ENCODE assay signal across 8 cellular contexts in the genomic region with DNA sequence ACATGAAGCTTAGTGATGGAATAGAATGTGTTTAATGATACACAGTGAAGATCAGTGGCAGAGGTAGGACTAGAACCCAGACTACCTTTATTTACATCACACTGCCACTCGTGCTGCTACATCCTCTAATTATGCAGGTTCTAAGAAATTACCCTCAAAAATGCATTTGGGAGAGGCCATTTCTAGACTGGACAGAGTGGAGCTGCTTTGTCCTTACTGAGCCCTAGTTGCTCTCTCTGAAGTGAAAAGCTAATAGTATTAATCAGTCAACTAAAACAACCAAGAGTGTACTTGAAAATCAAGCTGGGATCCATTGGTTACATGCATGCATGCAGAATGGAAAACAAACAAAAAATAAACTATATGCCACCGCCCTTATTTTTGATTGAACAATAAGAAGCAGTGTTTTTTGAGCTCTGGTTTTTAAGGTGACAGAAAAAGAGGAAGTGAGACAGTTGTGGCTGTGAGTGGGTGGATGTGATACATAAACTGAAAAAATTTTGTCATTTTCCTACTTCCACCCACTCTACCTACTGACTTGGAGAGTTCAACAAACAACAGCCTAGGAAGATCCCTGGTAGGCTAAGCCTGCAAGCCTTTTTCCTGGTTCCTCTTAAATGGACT. TPM values are rescaled to one million over a fixed set of nuclear protein-coding genes. Genes with fewer than 3 reads are reported as not detected.
DNase-seq lines count a peak whose midpoint lies in the region; ATAC-seq and TF ChIP-seq lines count a peak whose summit lies in the region.

No MANE protein-coding gene starts in this region.

- H3K27me3 Mint-ChIP-seq in CD4-positive, alpha-beta T cell, result no peaks in the 10 kb centered on the region
- no peaks in the 10 kb centered on the region for H3K27me3 Mint-ChIP-seq in activated T-helper 17 cell treated with anti-CD3 and anti-CD28 coated beads, Interleukin-2, amount 50 U/mL, for 72 hours

- peak overlapping the region; percentile 56 for H3K27ac Mint-ChIP-seq in CD4-positive, alpha-beta T cell
- peak overlapping the region; percentile 99 for H3K27ac Mint-ChIP-seq in activated T-helper 17 cell treated with anti-CD3 and anti-CD28 coated beads, Interleukin-2, amount 50 U/mL, for 72 hours

- POLR2A ChIA-PET in CD4-positive, alpha-beta T cell (lab: Charles Lee), result interaction anchor here (1.0 to 1.1 kb wide), 3 partner anchors 9 to 15 kb away, joined by 3 to 8 read pairs (median 4); no protein-coding TSS in a partner anchor

- H3K9me3 Mint-ChIP-seq in CD4-positive, alpha-beta T cell, result no peaks in the 10 kb centered on the region
- no peaks in the 10 kb centered on the region for H3K9me3 Mint-ChIP-seq in activated T-helper 17 cell treated with anti-CD3 and anti-CD28 coated beads, Interleukin-2, amount 50 U/mL, for 72 hours

- ATAC-seq in CD4-positive, alpha-beta T cell (ENCODE audit: poor library complexity), result no peak
- ATAC-seq in GM19467 (IDR thresholded peaks at IDR 0.05; ENCODE audit: unreplicated experiment), result peak; percentile 72
- ATAC-seq in HG03460 (IDR thresholded peaks at IDR 0.05; ENCODE audit: unreplicated experiment), result peak; percentile 71
- peak; percentile 42 for ATAC-seq in activated T-helper 17 cell treated with anti-CD3 and anti-CD28 coated beads, Interleukin-2, amount 50 U/mL, for 72 hours (replicated peaks)
- ATAC-seq in left cardiac atrium, result no peak

- no peak for DNase-seq in CD4-positive, alpha-beta T cell
- DNase-seq in DMS53 (lab: John Stamatoyannopoulos, UW), result no peak
- DNase-seq in left cardiac atrium, result no peak
- no peak for DNase-seq in OCI-M2 (lab: John Stamatoyannopoulos, UW; ENCODE audit: unreplicated experiment)
- DNase-seq in NCI-H1930 (lab: John Stamatoyannopoulos, UW), result no peak

- CTCF ChIA-PET in CD4-positive, alpha-beta T cell (lab: Charles Lee), result interaction anchor here (1.3 kb wide), 1 partner anchor 14 kb away, joined by 4 read pairs; no protein-coding TSS in a partner anchor

- H3K36me3 Mint-ChIP-seq in CD4-positive, alpha-beta T cell (ENCODE audit: low read depth), result no peaks in the 10 kb centered on the region
- peaks cover 6% of the 10 kb centered on the region for H3K36me3 Mint-ChIP-seq in activated T-helper 17 cell treated with anti-CD3 and anti-CD28 coated beads, Interleukin-2, amount 50 U/mL, for 72 hours (ENCODE audit: low read depth)

- H3K27me3 ChIP-seq in CD4-positive, alpha-beta T cell (ENCODE audit: control insufficient read depth, insufficient read depth, low read length), result no peaks in the 10 kb centered on the region

- TF ChIP-seq CTCF in CD4-positive, alpha-beta T cell (IDR thresholded peaks at IDR 0.05), result no peak

- no peaks in the 10 kb centered on the region for H3K9me3 ChIP-seq in CD4-positive, alpha-beta T cell (ENCODE audit: control insufficient read depth, low read length)

- H3K4me1 Mint-ChIP-seq in CD4-positive, alpha-beta T cell (ENCODE audit: low read depth), result peaks cover 27% of the 10 kb centered on the region
- H3K4me1 Mint-ChIP-seq in activated T-helper 17 cell treated with anti-CD3 and anti-CD28 coated beads, Interleukin-2, amount 50 U/mL, for 72 hours, result peaks cover 16% of the 10 kb centered on the region

- peak overlapping the region; percentile 16 for H3K4me3 Mint-ChIP-seq in CD4-positive, alpha-beta T cell
- H3K4me3 Mint-ChIP-seq in activated T-helper 17 cell treated with anti-CD3 and anti-CD28 coated beads, Interleukin-2, amount 50 U/mL, for 72 hours, result peak overlapping the region; percentile 73

- H3K27ac ChIP-seq in CD4-positive, alpha-beta T cell (ENCODE audit: low read depth, low read length), result no peak overlapping the region

- intact Hi-C loops in CD4-positive, alpha-beta T cell (cut with DNase I, micrococcal nuclease), result no loop called here
- intact Hi-C loops in left cardiac atrium (cut with DNase I), result no loop called here

RNA-seq across cellular contexts. Expression of a gene that starts 6.8 kb away (rescaled TPM):
- under 1 TPM in 1 of 2 experiments, not detected in 1; 0.11 TPM for total RNA-seq in CD4-positive, alpha-beta T cell
- total RNA-seq in activated T-helper 17 cell treated with anti-CD3 and anti-CD28 coated beads, Interleukin-2, amount 50 U/mL, for 72 hours, result under 1 TPM in 1 of 2 donors, not detected in 1; 0.24 TPM
- total RNA-seq in left cardiac atrium, result 100 to 1,000 TPM in 1 of 2 donors, 10 to 100 TPM in 1; 76.3 to 182 TPM

Comparison
In these comparisons a context has a peak if more than half of its experiments do, and no peak if none do; other contexts are left out.
1. ATAC-seq: peak in GM19467 (single experiment), HG03460 (single experiment) and activated T-helper 17 cell treated with anti-CD3 and anti-CD28 coated beads, Interleukin-2, amount 50 U/mL, for 72 hours (single experiment); none in CD4-positive, alpha-beta T cell (single experiment) and left cardiac atrium (0 of 2).
2. RNA of a gene that starts 6.8 kb away (total RNA-seq): 76.3 to 182 TPM in left cardiac atrium; 0.24 TPM in activated T-helper 17 cell treated with anti-CD3 and anti-CD28 coated beads, Interleukin-2, amount 50 U/mL, for 72 hours and 0.11 TPM in CD4-positive, alpha-beta T cell; every median in the first group is over 10 times any median in the second.